In the genomic region with DNA sequence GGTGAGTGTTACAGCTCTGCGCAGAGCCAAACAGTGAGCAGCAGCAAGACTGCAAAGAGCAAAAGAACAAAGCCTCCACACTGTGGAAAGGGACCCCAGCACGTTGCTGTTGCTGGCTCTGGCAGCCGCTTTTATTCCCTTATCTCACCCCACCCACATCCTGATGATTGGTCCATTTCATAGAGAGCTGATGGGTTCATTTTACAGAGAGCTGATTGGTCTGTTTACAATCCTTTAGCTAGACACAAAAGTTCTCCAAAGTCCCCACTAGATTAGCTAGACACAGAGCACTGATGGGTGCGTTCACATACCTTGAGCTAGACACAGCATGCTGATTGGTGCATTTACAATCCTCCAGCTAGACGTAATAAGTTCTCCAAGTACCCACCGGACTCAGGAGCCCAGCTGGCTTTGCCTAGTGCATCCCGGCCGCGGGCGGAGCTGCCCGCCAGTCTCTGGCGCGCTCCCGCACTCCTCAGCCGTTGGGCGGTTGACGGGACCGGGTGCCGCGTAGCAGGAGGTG, we compare ENCODE assay signal across 8 cellular contexts.
A peak's percentile ranks its signal among the peaks of the same experiment; 100 is the strongest.
DNase-seq lines count a peak whose midpoint lies in the region; ATAC-seq and TF ChIP-seq lines count a peak whose summit lies in the region.
"Not testable (repeated sequence)": the region's sequence is repeated elsewhere in the genome, so short reads cannot be mapped to it uniquely, and the experiment has no call there.

No MANE protein-coding gene starts in this region.

- H3K27me3 Mint-ChIP-seq in stimulated activated memory B cell treated with anti-CD40 and anti-IgM and Interleukin-4, amounts not matched to agents 10 μg/mL and 1 μg/mL and 100 μg/mL, for 72 hours = not testable (repeated sequence)

- not testable (repeated sequence) for H2AFZ ChIP-seq in Loucy (ENCODE audit: low read length)

- intact Hi-C loops in body of pancreas (cut with DNase I); left cardiac atrium (cut with DNase I): not testable (repeated sequence)

- WGBS in body of pancreas, 2 donors = 18 to 21% methylated on average over 4 to 7 of the region's 20 CpGs

- not testable (repeated sequence) for H3K27me3 ChIP-seq in Loucy (ENCODE audit: insufficient read depth, low read length, poor library complexity, severe bottlenecking); body of pancreas

- peak overlapping the region; percentile 85 to 93 (median 90) for H3K27ac ChIP-seq in body of pancreas

- H3K4me1 ChIP-seq in Loucy (ENCODE audit: insufficient read depth, low read length, poor library complexity, severe bottlenecking); body of pancreas: not testable (repeated sequence)

- not testable (repeated sequence) for H3K36me3 Mint-ChIP-seq in stimulated activated memory B cell treated with anti-CD40 and anti-IgM and Interleukin-4, amounts not matched to agents 10 μg/mL and 1 μg/mL and 100 μg/mL, for 72 hours

- not testable (repeated sequence) for H3F3A ChIP-seq in Loucy (ENCODE audit: low read depth)

- H3K4me1 Mint-ChIP-seq in stimulated activated memory B cell treated with anti-CD40 and anti-IgM and Interleukin-4, amounts not matched to agents 10 μg/mL and 1 μg/mL and 100 μg/mL, for 72 hours = not testable (repeated sequence)

- peak; percentile 48 for ATAC-seq in body of pancreas
- ATAC-seq in left cardiac atrium = not testable (repeated sequence)
- peak; percentile 48 for ATAC-seq in stimulated activated memory B cell treated with anti-CD40 and anti-IgM and Interleukin-4, amounts not matched to agents 10 μg/mL and 1 μg/mL and 100 μg/mL, for 72 hours

- TF ChIP-seq POLR2A in body of pancreas (IDR thresholded peaks at IDR 0.05) = peak in 1 of 3 donors; percentile 21

- H3K4me3 Mint-ChIP-seq in stimulated activated memory B cell treated with anti-CD40 and anti-IgM and Interleukin-4, amounts not matched to agents 10 μg/mL and 1 μg/mL and 100 μg/mL, for 72 hours = peak overlapping the region; percentile 74

- H3K36me3 ChIP-seq in Loucy (ENCODE audit: insufficient read depth, low read length); body of pancreas (replicated peaks in 1 of 2; ENCODE audit: insufficient read depth in 1 of 2, low read depth in 2 of 2): not testable (repeated sequence)

- peak overlapping the region; percentile 43 for H3K9ac ChIP-seq in Loucy (ENCODE audit: low read depth, low read length, poor library complexity, severe bottlenecking)

- not testable (repeated sequence) for H3K9me2 ChIP-seq in Loucy (replicated peaks; ENCODE audit: low read depth, low read length)

- H3K79me2 ChIP-seq in Loucy (ENCODE audit: insufficient read depth, low read length) = not testable (repeated sequence)

- H3K4me3 ChIP-seq in Loucy (ENCODE audit: low read length, poor library complexity, severe bottlenecking) (peak overlapping the region; percentile 59), body of pancreas (peak overlapping the region; percentile 22 to 77)

- H3K27ac Mint-ChIP-seq in stimulated activated memory B cell treated with anti-CD40 and anti-IgM and Interleukin-4, amounts not matched to agents 10 μg/mL and 1 μg/mL and 100 μg/mL, for 72 hours = peak overlapping the region; percentile 79

- not testable (repeated sequence) for H3K4me2 ChIP-seq in Loucy (ENCODE audit: low read depth, low read length, poor library complexity, severe bottlenecking)

- DNase-seq in DMS114 treated with DMSO at 0.1 percent for 48 hours (lab: John Stamatoyannopoulos, UW; ENCODE audit: unreplicated experiment) (peak; percentile 63), NOMO-1 (lab: John Stamatoyannopoulos, UW; ENCODE audit: unreplicated experiment in 2 of 2) (peak; percentile 3 to 42), body of pancreas (peak; percentile 56 to 75 (median 68)), left cardiac atrium (peak; percentile 29), non-pigmented ciliary epithelial cell (ENCODE audit: low read depth) (peak; percentile 17)
- peak; percentile 0 for DNase-seq in activated CD4-positive, CD25-positive, alpha-beta regulatory T cell treated with anti-CD3 and anti-CD28 coated beads, Interleukin-2, amount 50 U/mL, for 16 hours (ENCODE audit: low read depth, low spot score)

- H3K9me3 Mint-ChIP-seq in stimulated activated memory B cell treated with anti-CD40 and anti-IgM and Interleukin-4, amounts not matched to agents 10 μg/mL and 1 μg/mL and 100 μg/mL, for 72 hours = not testable (repeated sequence)

- TF ChIP-seq CTCF in Loucy (conservative IDR thresholded peaks at IDR 0.05; ENCODE audit: low read length); body of pancreas (IDR thresholded peaks at IDR 0.05): not testable (repeated sequence)

- H3K9me3 ChIP-seq in Loucy (ENCODE audit: insufficient read depth, low read depth, low read length); body of pancreas: not testable (repeated sequence)

- H4K20me1 ChIP-seq in Loucy (ENCODE audit: insufficient read depth, low read length, poor library complexity, severe bottlenecking) = not testable (repeated sequence)

Comparison
In these comparisons a context has a peak if more than half of its experiments do, and no peak if none do; other contexts are left out.
1. DNase-seq: peak in every context shown above with its lines; median percentile 68 in body of pancreas; 63 in DMS114 treated with DMSO at 0.1 percent for 48 hours; 29 in left cardiac atrium; 22 in NOMO-1; 17 in non-pigmented ciliary epithelial cell; 0 in activated CD4-positive, CD25-positive, alpha-beta regulatory T cell treated with anti-CD3 and anti-CD28 coated beads, Interleukin-2, amount 50 U/mL, for 16 hours.